8 cellular contexts compared by ENCODE assay signal in the genomic region with DNA sequence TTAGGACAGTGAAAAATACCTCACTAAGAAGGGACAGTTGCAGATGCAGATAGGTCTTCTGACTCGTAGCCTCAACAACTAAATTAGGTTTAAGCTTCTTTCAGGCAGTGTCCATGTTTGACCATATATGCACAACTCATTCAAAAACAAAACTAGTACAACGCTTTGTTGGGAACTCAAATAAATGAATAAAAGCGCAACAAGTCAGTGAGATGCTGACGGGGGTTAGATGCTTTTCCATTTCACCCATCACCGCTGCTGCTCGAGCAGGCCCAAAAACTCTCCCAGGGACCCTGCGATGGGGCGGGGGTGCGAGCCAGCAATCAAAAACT. TPM values are rescaled to one million over a fixed set of nuclear protein-coding genes. Genes with fewer than 3 reads are reported as not detected.
A peak's percentile ranks its signal among the peaks of the same experiment; 100 is the strongest.
DNase-seq lines count a peak whose midpoint lies in the region; ATAC-seq and TF ChIP-seq lines count a peak whose summit lies in the region.

No MANE protein-coding gene starts in this region.

- H3K27me3 ChIP-seq in BE2C: no peaks in the 10 kb centered on the region

- H3K4me3 Mint-ChIP-seq in IgD-negative memory B cell: peak overlapping the region; percentile 96 to 100 (median 97)
- peak overlapping the region; percentile 91 to 99 (median 96) for H3K4me3 Mint-ChIP-seq in naive B cell

- H3K27ac Mint-ChIP-seq in IgD-negative memory B cell (peak overlapping the region; percentile 23 to 99 (median 85)), naive B cell (peak overlapping the region; percentile 53 to 98 (median 83))

- H3K36me3 Mint-ChIP-seq in IgD-negative memory B cell: no peaks in the 10 kb centered on the region
- peaks cover 0 to 8% of the 10 kb centered on the region in 2 donors for H3K36me3 Mint-ChIP-seq in naive B cell

- no peaks in the 10 kb centered on the region for H3K4me1 ChIP-seq in BE2C

- ATAC-seq in naive B cell (ENCODE audit: low read depth in 2 of 2) (no peak), GM21367 (IDR thresholded peaks at IDR 0.05; ENCODE audit: unreplicated experiment) (no peak)

- H3K4me1 Mint-ChIP-seq in IgD-negative memory B cell (peaks cover 41 to 56% (median 53%) of the 10 kb centered on the region in 3 donors), naive B cell (peaks cover 56 to 66% (median 65%) of the 10 kb centered on the region in 3 donors)

- no peaks in the 10 kb centered on the region for H3K27me3 Mint-ChIP-seq in IgD-negative memory B cell
- no peaks in the 10 kb centered on the region for H3K27me3 Mint-ChIP-seq in naive B cell

- H3K9me3 Mint-ChIP-seq in IgD-negative memory B cell: no peaks in the 10 kb centered on the region
- H3K9me3 Mint-ChIP-seq in naive B cell: no peaks in the 10 kb centered on the region

- H3K36me3 ChIP-seq in BE2C: peaks cover 10% of the 10 kb centered on the region

- peak overlapping the region; percentile 91 for H3K4me3 ChIP-seq in BE2C (ENCODE audit: low read depth, low read length)
- peak overlapping the region; percentile 87 for H3K4me3 ChIP-seq in choroid plexus epithelial cell (ENCODE audit: low read depth, low read length)

- no peak for TF ChIP-seq CTCF in BE2C (IDR thresholded peaks at IDR 0.05; ENCODE audit: low read depth, low read length)
- TF ChIP-seq CTCF in choroid plexus epithelial cell (conservative IDR thresholded peaks at IDR 0.05; ENCODE audit: low read depth, low read length): no peak

- H3K9me3 ChIP-seq in BE2C: no peaks in the 10 kb centered on the region

- DNase-seq in BE2C (no peak), choroid plexus epithelial cell (ENCODE audit: low read depth) (peak; percentile 26), naive B cell (no peak), NCI-H524 (lab: John Stamatoyannopoulos, UW) (no peak), SHP77 (lab: John Stamatoyannopoulos, UW) (no peak)
- DNase-seq in effector CD4-positive, alpha-beta T cell: no peak

RNA-seq across cellular contexts. Expression of gene RPAP3, which starts 0.6 kb away (rescaled TPM):
- 12.9 TPM for polyA plus RNA-seq in BE2C (2012; ENCODE audit: insufficient read depth, insufficient read length, low read depth)
- polyA plus RNA-seq in IgD-negative memory B cell (46.0 TPM), naive B cell (ENCODE audit: low read depth in 6 of 6) (10 to 100 TPM; 47.8 to 69.5 (median 56.0) TPM)

RNA-seq across cellular contexts. Expression of gene ENDOU, which starts 20.1 kb away (rescaled TPM):
- not detected for polyA plus RNA-seq in BE2C (2012; ENCODE audit: insufficient read depth, insufficient read length, low read depth)
- not detected for polyA plus RNA-seq in IgD-negative memory B cell
- under 1 TPM in 1 of 6 donors, not detected in 5; 0.21 TPM for polyA plus RNA-seq in naive B cell (ENCODE audit: low read depth in 6 of 6)

RNA-seq across cellular contexts. Expression of gene RAPGEF3, which starts 53.5 kb away (rescaled TPM):
- 22.4 TPM for polyA plus RNA-seq in BE2C (2012; ENCODE audit: insufficient read depth, insufficient read length, low read depth)
- polyA plus RNA-seq in IgD-negative memory B cell (0.26 TPM), naive B cell (ENCODE audit: low read depth in 6 of 6) (1 to 10 TPM in 2 of 6 donors, under 1 TPM in 3, not detected in 1; 0.39 to 2.6 (median 0.52) TPM)
